ENCODE assay signal across 8 cellular contexts in genomic region chr21:43427242-43427559, GRCh38. TPM values are rescaled to one million over a fixed set of nuclear protein-coding genes. Genes with fewer than 3 reads are reported as not detected.
A peak's percentile ranks its signal among the peaks of the same experiment; 100 is the strongest.
DNase-seq lines count a peak whose midpoint lies in the region; ATAC-seq and TF ChIP-seq lines count a peak whose summit lies in the region.
"Not testable (repeated sequence)": the region's sequence is repeated elsewhere in the genome, so short reads cannot be mapped to it uniquely, and the experiment has no call there.

No MANE protein-coding gene starts in this region.

- CTCF ChIA-PET in CD4-positive, alpha-beta T cell (lab: Charles Lee), result not testable (repeated sequence)

- H3K4me3 Mint-ChIP-seq in CD4-positive, alpha-beta T cell; natural killer cell: not testable (repeated sequence)

- not testable (repeated sequence) for H3K27ac ChIP-seq in CD4-positive, alpha-beta T cell (ENCODE audit: low read depth, low read length)

- H3K27me3 ChIP-seq in CD4-positive, alpha-beta T cell (ENCODE audit: control insufficient read depth, insufficient read depth, low read length), result not testable (repeated sequence)

- intact Hi-C loops in CD4-positive, alpha-beta T cell (cut with DNase I, micrococcal nuclease); natural killer cell (cut with micrococcal nuclease): not testable (repeated sequence)

- not testable (repeated sequence) for H3K27ac Mint-ChIP-seq in CD4-positive, alpha-beta T cell; natural killer cell

- TF ChIP-seq CTCF in CD4-positive, alpha-beta T cell (IDR thresholded peaks at IDR 0.05); natural killer cell (IDR thresholded peaks at IDR 0.05): not testable (repeated sequence)

- ATAC-seq in CD4-positive, alpha-beta T cell (ENCODE audit: poor library complexity), result peak; percentile 80
- peak; percentile 82 for ATAC-seq in GM19035 (IDR thresholded peaks at IDR 0.05; ENCODE audit: unreplicated experiment)
- ATAC-seq in GM21526 (IDR thresholded peaks at IDR 0.05; ENCODE audit: low FRiP score, unreplicated experiment), result peak; percentile 64
- peak; percentile 81 for ATAC-seq in HG02852 (IDR thresholded peaks at IDR 0.05; ENCODE audit: unreplicated experiment)
- peak; percentile 72 for ATAC-seq in HG03196 (IDR thresholded peaks at IDR 0.05; ENCODE audit: unreplicated experiment)
- peak; percentile 61 for ATAC-seq in SK-N-SH treated with all-trans-retinoic acid at 6 μM for 48 hours
- ATAC-seq in esophagus mucosa, result peak; percentile 92
- ATAC-seq in natural killer cell, result peak; percentile 82 to 95 (median 88)

- not testable (repeated sequence) for H3K9me3 Mint-ChIP-seq in CD4-positive, alpha-beta T cell; natural killer cell

- DNase-seq in CD4-positive, alpha-beta T cell; natural killer cell: not testable (repeated sequence)

- H3K4me1 Mint-ChIP-seq in CD4-positive, alpha-beta T cell (ENCODE audit: low read depth); natural killer cell: not testable (repeated sequence)

- POLR2A ChIA-PET in CD4-positive, alpha-beta T cell (lab: Charles Lee), result not testable (repeated sequence)

- H3K27me3 Mint-ChIP-seq in CD4-positive, alpha-beta T cell; natural killer cell (ENCODE audit: low read depth in 2 of 2): not testable (repeated sequence)

- not testable (repeated sequence) for H3K9me3 ChIP-seq in CD4-positive, alpha-beta T cell (ENCODE audit: control insufficient read depth, low read length)

- H3K36me3 Mint-ChIP-seq in CD4-positive, alpha-beta T cell (ENCODE audit: low read depth); natural killer cell: not testable (repeated sequence)

RNA-seq across cellular contexts. Expression of gene SIK1, which starts 0.3 kb away (rescaled TPM):
- total RNA-seq in CD4-positive, alpha-beta T cell, result 100 to 1,000 TPM; 314 to 317 TPM
- total RNA-seq in esophagus mucosa, result 16.5 TPM
- total RNA-seq in natural killer cell, result 100 to 1,000 TPM; 201 to 382 (median 203) TPM

Comparison
In these comparisons a context has a peak if more than half of its experiments do, and no peak if none do; other contexts are left out.
1. RNA of gene SIK1, which starts 0.3 kb away (total RNA-seq): 314 to 317 TPM in CD4-positive, alpha-beta T cell and 201 to 382 TPM in natural killer cell; 16.5 TPM in esophagus mucosa (single experiment); every median in the first group is over 10 times any median in the second.
2. Peak in every context shown above with its lines, with median percentiles within 50 percentile points of each other: ATAC-seq.